In the genomic region with DNA sequence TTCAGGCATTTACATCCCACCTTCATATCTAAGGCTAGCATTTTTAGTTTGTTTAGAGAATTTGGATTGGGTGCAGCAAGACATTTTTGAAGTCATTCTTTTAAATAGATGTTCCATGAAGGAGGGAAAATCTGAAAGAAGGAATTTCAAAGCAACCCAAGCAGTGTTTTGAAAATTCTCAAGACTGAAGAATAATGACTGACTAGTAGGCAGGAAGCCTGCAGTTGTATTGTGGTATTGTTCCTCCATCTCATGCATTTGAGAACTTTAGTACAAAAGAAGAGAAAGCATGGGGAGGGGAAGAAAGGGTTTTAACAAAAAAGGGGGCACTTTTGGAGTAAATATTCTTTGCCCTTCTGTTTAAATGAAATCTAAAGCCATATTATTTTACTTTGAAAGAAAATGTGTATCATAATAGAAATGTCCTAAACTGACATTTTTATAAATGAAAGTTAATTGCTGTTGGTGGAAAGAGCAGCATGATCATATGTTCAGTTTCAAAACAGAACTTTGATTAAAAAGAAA, we compare ENCODE assay signal across 12 cellular contexts. TPM values are rescaled to one million over a fixed set of nuclear protein-coding genes. Genes with fewer than 3 reads are reported as not detected.
DNase-seq lines count a peak whose midpoint lies in the region; ATAC-seq and TF ChIP-seq lines count a peak whose summit lies in the region.
"Had no signal": no experiment of that assay in that cellular context is flagged by ENCODE, and none has a peak within 500 bp of the region (broad histone marks: within the 10 kb centered on the region; RNA-seq: fewer than 3 reads in every experiment).

No MANE protein-coding gene starts in this region.

- no peaks in the 10 kb centered on the region for H3K27me3 Mint-ChIP-seq in CD8-positive, alpha-beta T cell (ENCODE audit: low read depth)
- H3K27me3 Mint-ChIP-seq in activated CD4-positive, alpha-beta memory T cell treated with anti-CD3 and anti-CD28 coated beads, Interleukin-2, amount 10 ng/mL, durations not matched to agents 7 days and 5 days, result no peaks in the 10 kb centered on the region
- no peaks in the 10 kb centered on the region for H3K27me3 Mint-ChIP-seq in memory B cell

- TF ChIP-seq CTCF in CD8-positive, alpha-beta T cell (IDR thresholded peaks at IDR 0.05), result no peak
- TF ChIP-seq CTCF in HEK293 (tag by site-specific recombination; IDR thresholded peaks at IDR 0.05), result no peak

- peaks cover 44% of the 10 kb centered on the region for H3K4me1 ChIP-seq in CD8-positive, alpha-beta T cell (ENCODE audit: insufficient read depth, low read length)
- peaks cover 8% of the 10 kb centered on the region for H3K4me1 ChIP-seq in HEK293 (ENCODE audit: control insufficient read depth, insufficient read depth, low read length)

- DNase-seq in CD8-positive, alpha-beta T cell, result no peak
- no peak for DNase-seq in activated CD4-positive, alpha-beta memory T cell treated with anti-CD3 and anti-CD28 coated beads, Interleukin-2, amount 10 ng/mL, durations not matched to agents 7 days and 5 days
- DNase-seq in memory B cell (ENCODE audit: low spot score in 2 of 2), result no peak
- DNase-seq: COR-L47, NCI-H1930, NCI-H526 treated with DMSO at 0.1 percent for 48 hours had no signal

- no peaks in the 10 kb centered on the region for H3K27me3 ChIP-seq in CD8-positive, alpha-beta T cell (ENCODE audit: insufficient read depth, low read length)

- H3K4me3 Mint-ChIP-seq in CD8-positive, alpha-beta T cell, result peak overlapping the region; percentile 73
- H3K4me3 Mint-ChIP-seq in activated CD4-positive, alpha-beta memory T cell treated with anti-CD3 and anti-CD28 coated beads, Interleukin-2, amount 10 ng/mL, durations not matched to agents 7 days and 5 days, result peak overlapping the region; percentile 8
- H3K4me3 Mint-ChIP-seq in memory B cell, result peak overlapping the region; percentile 39

- no peaks in the 10 kb centered on the region for H3K36me3 ChIP-seq in CD8-positive, alpha-beta T cell (ENCODE audit: insufficient read depth, low read length)
- H3K36me3 ChIP-seq in HEK293 (ENCODE audit: control insufficient read depth in 2 of 2, insufficient read depth in 1 of 2, low read length in 2 of 2), result no peaks in the 10 kb centered on the region

- peak; percentile 52 for ATAC-seq in CD8-positive, alpha-beta T cell
- ATAC-seq in memory B cell (ENCODE audit: low read depth), result no peak
- ATAC-seq in GM19351 (IDR thresholded peaks at IDR 0.05; ENCODE audit: unreplicated experiment), result no peak
- no peak for ATAC-seq in HG03521 (IDR thresholded peaks at IDR 0.05; ENCODE audit: unreplicated experiment)
- ATAC-seq in SK-N-SH treated with all-trans-retinoic acid at 6 μM for 48 hours, result no peak

- POLR2A ChIA-PET in CD8-positive, alpha-beta T cell (lab: Charles Lee), result interaction anchor here (1.0 kb wide), 1 partner anchor 20 kb away, joined by 3 read pairs; no protein-coding TSS in a partner anchor
- POLR2A ChIA-PET in HEK293 (lab: Yijun Ruan, JAX), result no interaction called here
- POLR2A ChIA-PET in activated CD4-positive, alpha-beta memory T cell treated with anti-CD3 and anti-CD28 coated beads, Interleukin-2, amount 10 ng/mL, durations not matched to agents 7 days and 5 days (lab: Charles Lee), result interaction anchor here (0.7 to 14.4 kb wide), 6 partner anchors 9 to 156 kb away, joined by 3 to 351 read pairs (median 3); no protein-coding TSS in a partner anchor

- no peaks in the 10 kb centered on the region for H3K9me3 ChIP-seq in CD8-positive, alpha-beta T cell (ENCODE audit: low read length)
- no peaks in the 10 kb centered on the region for H3K9me3 ChIP-seq in HEK293 (ENCODE audit: control insufficient read depth, insufficient read depth, low read depth, low read length)

- CTCF ChIA-PET in CD8-positive, alpha-beta T cell (lab: Charles Lee), result interaction anchor here (0.9 to 1.6 kb wide), 4 partner anchors 9 to 124 kb away, joined by 3 to 5 read pairs (median 4); no protein-coding TSS in a partner anchor
- CTCF ChIA-PET in HEK293 (lab: Yijun Ruan, JAX), result interaction anchor here (1.0 to 1.3 kb wide), 2 partner anchors 124 to 1113 kb away, joined by 3 read pairs; no protein-coding TSS in a partner anchor
- CTCF ChIA-PET in activated CD4-positive, alpha-beta memory T cell treated with anti-CD3 and anti-CD28 coated beads, Interleukin-2, amount 10 ng/mL, durations not matched to agents 7 days and 5 days (lab: Charles Lee), result interaction anchor here (0.6 to 1.9 kb wide), 6 partner anchors 15 to 289 kb away, joined by 3 to 8 read pairs (median 3); no protein-coding TSS in a partner anchor

- H3K36me3 Mint-ChIP-seq in CD8-positive, alpha-beta T cell, result peaks cover 18% of the 10 kb centered on the region
- H3K36me3 Mint-ChIP-seq in activated CD4-positive, alpha-beta memory T cell treated with anti-CD3 and anti-CD28 coated beads, Interleukin-2, amount 10 ng/mL, durations not matched to agents 7 days and 5 days (ENCODE audit: low read depth), result peaks cover 45% of the 10 kb centered on the region
- H3K36me3 Mint-ChIP-seq in memory B cell, result peaks cover 25% of the 10 kb centered on the region

- H3K9me3 Mint-ChIP-seq in CD8-positive, alpha-beta T cell, result no peaks in the 10 kb centered on the region
- no peaks in the 10 kb centered on the region for H3K9me3 Mint-ChIP-seq in activated CD4-positive, alpha-beta memory T cell treated with anti-CD3 and anti-CD28 coated beads, Interleukin-2, amount 10 ng/mL, durations not matched to agents 7 days and 5 days
- no peaks in the 10 kb centered on the region for H3K9me3 Mint-ChIP-seq in memory B cell

- H3K27ac ChIP-seq in CD8-positive, alpha-beta T cell (ENCODE audit: low read depth, low read length), result no peak overlapping the region
- no peak overlapping the region for H3K27ac ChIP-seq in HEK293 (ENCODE audit: extremely low read depth, low read depth, low read length)
- H3K27ac ChIP-seq: RWPE1 had no signal

- no peak overlapping the region for H3K4me3 ChIP-seq in CD8-positive, alpha-beta T cell (ENCODE audit: low read depth, low read length)
- no peak overlapping the region for H3K4me3 ChIP-seq in HEK293 (ENCODE audit: low read depth, low read length)
- H3K4me3 ChIP-seq: skin epidermis had no signal

- intact Hi-C loops in CD8-positive, alpha-beta T cell (cut with DNase I, micrococcal nuclease), result loop anchor here in 1 of 2 experiments (10.0 kb wide), 2 partner anchors 67 to 1317 kb away; a partner anchor contains a TSS

- peak overlapping the region; percentile 87 for H3K27ac Mint-ChIP-seq in CD8-positive, alpha-beta T cell
- H3K27ac Mint-ChIP-seq in activated CD4-positive, alpha-beta memory T cell treated with anti-CD3 and anti-CD28 coated beads, Interleukin-2, amount 10 ng/mL, durations not matched to agents 7 days and 5 days, result peak overlapping the region; percentile 42
- H3K27ac Mint-ChIP-seq in memory B cell, result peak overlapping the region; percentile 93

- H3K4me1 Mint-ChIP-seq in CD8-positive, alpha-beta T cell (ENCODE audit: low read depth), result peaks cover 73% of the 10 kb centered on the region
- peaks cover 70% of the 10 kb centered on the region for H3K4me1 Mint-ChIP-seq in activated CD4-positive, alpha-beta memory T cell treated with anti-CD3 and anti-CD28 coated beads, Interleukin-2, amount 10 ng/mL, durations not matched to agents 7 days and 5 days
- H3K4me1 Mint-ChIP-seq in memory B cell, result peaks cover 51% of the 10 kb centered on the region

TF ChIP-seq in HEK293, 187 proteins besides CTCF, POLR2A, EP300 and RAD21 (continues in another document):
- TF ChIP-seq, protein P1, sequence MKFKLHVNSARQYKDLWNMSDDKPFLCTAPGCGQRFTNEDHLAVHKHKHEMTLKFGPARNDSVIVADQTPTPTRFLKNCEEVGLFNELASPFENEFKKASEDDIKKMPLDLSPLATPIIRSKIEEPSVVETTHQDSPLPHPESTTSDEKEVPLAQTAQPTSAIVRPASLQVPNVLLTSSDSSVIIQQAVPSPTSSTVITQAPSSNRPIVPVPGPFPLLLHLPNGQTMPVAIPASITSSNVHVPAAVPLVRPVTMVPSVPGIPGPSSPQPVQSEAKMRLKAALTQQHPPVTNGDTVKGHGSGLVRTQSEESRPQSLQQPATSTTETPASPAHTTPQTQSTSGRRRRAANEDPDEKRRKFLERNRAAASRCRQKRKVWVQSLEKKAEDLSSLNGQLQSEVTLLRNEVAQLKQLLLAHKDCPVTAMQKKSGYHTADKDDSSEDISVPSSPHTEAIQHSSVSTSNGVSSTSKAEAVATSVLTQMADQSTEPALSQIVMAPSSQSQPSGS (tag by site-specific recombination; IDR thresholded peaks at IDR 0.05; ENCODE audit: low read depth), result no peak
- TF ChIP-seq ZNF791 (tag by site-specific recombination; IDR thresholded peaks at IDR 0.05), result no peak

TF ChIP-seq in SK-N-SH treated with all-trans-retinoic acid at 6 μM for 48 hours, 23 proteins besides CTCF, POLR2A, EP300 and RAD21:
- TF ChIP-seq TCF4 (CRISPR knock-in tag; IDR thresholded peaks at IDR 0.05; ENCODE audit: borderline replicate concordance) (no peak), BACH2 (CRISPR knock-in tag; IDR thresholded peaks at IDR 0.05; ENCODE audit: borderline replicate concordance) (no peak), ARNTL (CRISPR knock-in tag; IDR thresholded peaks at IDR 0.05; ENCODE audit: borderline replicate concordance, low read depth) (no peak), ZNF565 (CRISPR knock-in tag; conservative IDR thresholded peaks at IDR 0.05; ENCODE audit: low read depth) (no peak), ZC3H10 (CRISPR knock-in tag; IDR thresholded peaks at IDR 0.05) (no peak)

RNA-seq across cellular contexts. Expression of a gene that starts 6.6 kb away (rescaled TPM):
- 10 to 100 TPM; 45.1 to 47.1 TPM for total RNA-seq in CD8-positive, alpha-beta T cell
- total RNA-seq in activated CD4-positive, alpha-beta memory T cell treated with anti-CD3 and anti-CD28 coated beads, Interleukin-2, amount 10 ng/mL, durations not matched to agents 7 days and 5 days, result 10 to 100 TPM; 81.0 to 83.1 TPM

Comparison
In these comparisons a context has a peak if more than half of its experiments do, and no peak if none do; other contexts are left out.
1. H3K27ac Mint-ChIP-seq: peak in every context shown above with its lines; median percentile 93 in memory B cell; 87 in CD8-positive, alpha-beta T cell; 42 in activated CD4-positive, alpha-beta memory T cell treated with anti-CD3 and anti-CD28 coated beads, Interleukin-2, amount 10 ng/mL, durations not matched to agents 7 days and 5 days.
2. H3K4me3 Mint-ChIP-seq: peak in every context shown above with its lines; median percentile 73 in CD8-positive, alpha-beta T cell; 39 in memory B cell; 8 in activated CD4-positive, alpha-beta memory T cell treated with anti-CD3 and anti-CD28 coated beads, Interleukin-2, amount 10 ng/mL, durations not matched to agents 7 days and 5 days.